Comparison of ENCODE assay signal across 1 cellular context in the genomic region with DNA sequence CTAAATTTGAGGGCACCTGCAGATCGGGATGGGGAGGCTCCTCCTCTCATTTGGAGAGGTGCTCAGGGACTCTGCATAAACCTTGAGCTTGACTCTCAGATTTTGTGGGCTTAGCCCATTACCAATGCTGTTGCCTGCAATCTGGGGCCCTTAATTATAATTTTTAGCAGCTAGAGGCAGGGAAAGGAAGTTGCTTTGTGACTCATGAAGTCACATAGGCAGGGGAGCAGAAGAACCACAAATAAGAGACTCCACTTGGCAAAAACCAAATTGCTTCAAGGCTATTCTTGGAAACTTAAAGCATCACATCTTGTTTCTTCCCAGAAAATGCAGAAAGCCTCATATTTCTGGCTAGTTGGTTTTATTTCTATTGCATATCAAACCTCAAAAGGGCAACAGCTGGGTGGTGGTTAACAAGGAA.
A peak's percentile ranks its signal among the peaks of the same experiment; 100 is the strongest.
TF ChIP-seq lines count a peak whose summit lies in the region.

No MANE protein-coding gene starts in this region.

TF ChIP-seq in SK-N-SH, 30 proteins besides CTCF, POLR2A, EP300 and RAD21 (continued from another document):
- TF ChIP-seq, protein P1, sequence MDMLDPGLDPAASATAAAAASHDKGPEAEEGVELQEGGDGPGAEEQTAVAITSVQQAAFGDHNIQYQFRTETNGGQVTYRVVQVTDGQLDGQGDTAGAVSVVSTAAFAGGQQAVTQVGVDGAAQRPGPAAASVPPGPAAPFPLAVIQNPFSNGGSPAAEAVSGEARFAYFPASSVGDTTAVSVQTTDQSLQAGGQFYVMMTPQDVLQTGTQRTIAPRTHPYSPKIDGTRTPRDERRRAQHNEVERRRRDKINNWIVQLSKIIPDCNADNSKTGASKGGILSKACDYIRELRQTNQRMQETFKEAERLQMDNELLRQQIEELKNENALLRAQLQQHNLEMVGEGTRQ (IDR thresholded peaks at IDR 0.05; ENCODE audit: borderline replicate concordance, low read depth, low read length): no peak
- TF ChIP-seq ELF1 (IDR thresholded peaks at IDR 0.05) (no peak), TCF12 (IDR thresholded peaks at IDR 0.05) (peak; percentile 45), FOXM1 (IDR thresholded peaks at IDR 0.05; ENCODE audit: low read depth) (no peak), MXI1 (IDR thresholded peaks at IDR 0.05; ENCODE audit: low read depth, low read length) (no peak)
TF ChIP-seq in SK-N-SH: peak in this region for 3.
